In the genomic region with DNA sequence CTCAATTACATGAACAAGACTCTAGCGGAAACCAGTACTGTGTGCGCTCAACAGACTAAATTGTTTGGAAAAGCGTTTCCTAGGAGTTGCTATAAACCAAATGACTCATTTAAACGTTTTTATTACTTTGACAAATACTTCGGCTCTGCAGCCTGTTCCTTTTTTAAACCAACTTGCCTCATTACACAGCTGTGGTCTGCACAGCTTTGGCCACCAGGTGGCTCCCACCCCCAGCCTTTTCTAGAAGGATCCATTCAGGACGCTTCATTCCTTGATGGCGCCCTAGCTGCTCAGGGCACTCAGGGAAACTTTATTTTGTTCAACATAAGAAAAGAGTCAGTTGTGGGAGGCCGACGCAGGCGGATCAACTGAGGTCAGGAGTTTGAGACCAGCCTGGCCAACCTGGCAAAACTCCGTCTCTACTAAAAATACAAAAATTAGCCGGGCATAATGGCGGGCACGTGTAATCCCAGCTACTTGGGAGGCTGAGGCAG, we compare ENCODE assay signal across 8 cellular contexts. TPM values are rescaled to one million over a fixed set of nuclear protein-coding genes. Genes with fewer than 3 reads are reported as not detected.
DNase-seq lines count a peak whose midpoint lies in the region; ATAC-seq lines count a peak whose summit lies in the region.

No MANE protein-coding gene starts in this region.

- ATAC-seq in HG02610 (IDR thresholded peaks at IDR 0.05; ENCODE audit: unreplicated experiment) (peak; percentile 77), HG03571 (IDR thresholded peaks at IDR 0.05; ENCODE audit: unreplicated experiment) (no peak)
- ATAC-seq in activated CD4-positive, CD25-positive, alpha-beta regulatory T cell treated with anti-CD3 and anti-CD28 coated beads, Interleukin-2, amount 50 U/mL, for 24 hours, result peak; percentile 35 to 56

- DNase-seq in DMS79 treated with DMSO at 0.1 percent for 48 hours (lab: John Stamatoyannopoulos, UW), result peak; percentile 13
- DNase-seq in NCI-H446 treated with DMSO at 0.1 percent for 48 hours (lab: John Stamatoyannopoulos, UW), result peak; percentile 68
- DNase-seq in cerebellum (ENCODE audit: low spot score), result peak; percentile 62
- DNase-seq in kidney glomerular epithelial cell (lab: John Stamatoyannopoulos, UW), result peak; percentile 96
- DNase-seq in stimulated activated CD4-positive, alpha-beta T cell treated with anti-CD3 and anti-CD28 coated beads, Interleukin-15, amount 100 ng/mL, for 24 hours, result peak; percentile 69

RNA-seq across cellular contexts. Expression of a gene that starts 41.0 kb away (rescaled TPM):
- 33.5 TPM for total RNA-seq in cerebellum

Comparison
In these comparisons a context has a peak if more than half of its experiments do, and no peak if none do; other contexts are left out.
1. DNase-seq: peak in every context shown above with its lines; median percentile 96 in kidney glomerular epithelial cell; 69 in stimulated activated CD4-positive, alpha-beta T cell treated with anti-CD3 and anti-CD28 coated beads, Interleukin-15, amount 100 ng/mL, for 24 hours; 68 in NCI-H446 treated with DMSO at 0.1 percent for 48 hours; 62 in cerebellum; 13 in DMS79 treated with DMSO at 0.1 percent for 48 hours.